Comparison of ENCODE assay signal across 13 cellular contexts in the genomic region with DNA sequence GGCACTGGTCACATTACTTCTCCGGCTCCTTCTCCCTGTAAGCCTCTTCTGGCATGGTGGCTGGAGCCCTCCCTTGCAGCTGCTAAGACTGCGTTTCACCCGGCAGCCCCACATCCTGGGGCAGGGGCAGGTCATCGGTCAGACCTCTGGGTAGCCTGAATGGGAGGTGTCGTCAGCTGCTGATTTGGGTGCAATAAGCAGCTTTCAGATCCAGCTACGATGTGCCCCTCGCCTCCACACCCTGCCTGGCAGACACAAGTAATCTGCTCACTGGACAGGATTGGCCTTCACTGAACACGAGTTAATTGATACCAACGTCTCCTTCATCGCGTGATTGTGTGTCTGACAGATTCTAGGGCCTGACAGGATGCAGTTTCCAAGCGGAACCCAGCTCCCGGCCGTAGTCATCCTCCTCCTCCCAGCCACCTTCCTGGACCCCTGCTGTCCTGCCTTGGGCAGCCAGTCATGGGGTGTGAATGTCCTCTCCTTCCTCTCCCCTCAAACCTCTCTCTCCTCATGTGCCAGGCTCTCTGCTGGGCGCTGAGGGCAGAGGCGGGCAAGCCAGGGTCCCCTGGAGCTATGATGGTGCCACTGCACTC. TPM values are rescaled to one million over a fixed set of nuclear protein-coding genes. Genes with fewer than 3 reads are reported as not detected.
DNase-seq lines count a peak whose midpoint lies in the region; ATAC-seq, FAIRE-seq and TF ChIP-seq lines count a peak whose summit lies in the region.
"Had no signal": no experiment of that assay in that cellular context is flagged by ENCODE, and none has a peak within 500 bp of the region (broad histone marks: within the 10 kb centered on the region; RNA-seq: fewer than 3 reads in every experiment).

No MANE protein-coding gene starts in this region.

- no peaks in the 10 kb centered on the region for H3K79me2 ChIP-seq in H1 (ENCODE audit: control insufficient read depth in 1 of 2, insufficient read depth in 2 of 2, low read length in 2 of 2)

- H2BK12ac ChIP-seq in H1 (ENCODE audit: low read depth, low read length): no peak overlapping the region
- H2BK12ac ChIP-seq in neuronal stem cell (ENCODE audit: low read length): no peak overlapping the region

- no peaks in the 10 kb centered on the region for H3K9me3 Mint-ChIP-seq in T-cell
- H3K9me3 Mint-ChIP-seq: IgD-negative memory B cell had no signal

- no peak overlapping the region for H4K5ac ChIP-seq in H1 (ENCODE audit: insufficient read length, low read depth, low read length)

- no peak for ATAC-seq in T-cell (replicated peaks in 1 of 4)

- peak overlapping the region; percentile 21; the same call in 1 of the 2 replicates for H3K4me3 ChIP-seq in BLaER1
- no peak overlapping the region for H3K4me3 ChIP-seq in H1 (ENCODE audit: extremely low read depth in 1 of 4, insufficient read depth in 2 of 4, low read depth in 3 of 4, low read length in 4 of 4)
- no peak overlapping the region for H3K4me3 ChIP-seq in neuronal stem cell (ENCODE audit: low read length in 2 of 2)

- no peaks in the 10 kb centered on the region for H4K20me1 ChIP-seq in BLaER1
- no peaks in the 10 kb centered on the region for H4K20me1 ChIP-seq in H1 (replicated peaks in 1 of 2; ENCODE audit: control insufficient read depth in 1 of 2, insufficient read depth in 2 of 2, low read length in 2 of 2)

- H3K4me2 ChIP-seq in BLaER1 (peak overlapping the region; percentile 90), H1 (ENCODE audit: insufficient read depth in 1 of 2, low read depth in 2 of 2, low read length in 2 of 2) (no peak overlapping the region), neuronal stem cell (ENCODE audit: insufficient read depth, low read length, poor library complexity, severe bottlenecking) (no peak overlapping the region)

- H2BK5ac ChIP-seq in H1 (ENCODE audit: low read depth, low read length): no peak overlapping the region
- H2BK5ac ChIP-seq in neuronal stem cell (ENCODE audit: low read length): no peak overlapping the region

- H3K4me1 Mint-ChIP-seq in T-cell: peaks cover 5 to 10% (median 8%) of the 10 kb centered on the region in 3 donors

- DNase-seq in HT1080 (ENCODE audit: low read depth) (peak; percentile 38), H1 (ENCODE audit: low read depth in 1 of 2, low spot score in 2 of 2) (no peak), neuronal stem cell (ENCODE audit: low spot score) (no peak), SIG-M5 treated with dmso at 0.1 percent for 504 hours (lab: John Stamatoyannopoulos, UW; ENCODE audit: unreplicated experiment) (no peak), T-cell (no peak)
- no peak for DNase-seq in activated T-cell treated with anti-CD3 and anti-CD28 coated beads, Interleukin-2, amount 50 U/mL, for 1 hour
- DNase-seq: GF-D8 had no signal

- CTCF ChIA-PET in H1 (lab: Charles Lee; ENCODE audit: partially characterized antibody): interaction anchor here (0.7 to 11.2 kb wide), 48 partner anchors 8 to 783 kb away, joined by 3 to 234 read pairs (median 7); partner anchors contain the start of genes KCNF1 and PDIA6
- CTCF ChIA-PET in T-cell (lab: Charles Lee): interaction anchor here (0.5 to 7.1 kb wide), 12 partner anchors 8 to 1386 kb away, joined by 3 to 60 read pairs (median 6); partner anchors contain the start of gene PDIA6 (in 1 of the 2)

- H3K27me3 ChIP-seq in BLaER1 (no peaks in the 10 kb centered on the region), H1 (replicated peaks in 1 of 4; ENCODE audit: control insufficient read depth in 3 of 4, extremely low read depth in 1 of 4, insufficient read depth in 3 of 4, low read length in 3 of 4) (peaks cover 0 to 7% (median 4%) of the 10 kb centered on the region in 4 experiments; a peak in 3 of 7 replicates), neuronal stem cell (ENCODE audit: control insufficient read depth in 3 of 3, insufficient read depth in 3 of 3, low read depth in 1 of 3, low read length in 3 of 3) (peaks cover 0 to 51% (median 11%) of the 10 kb centered on the region in 3 experiments)
- H3K27me3 ChIP-seq: BE2C had no signal

- no peaks in the 10 kb centered on the region for H3K23me2 ChIP-seq in H1 (ENCODE audit: low read depth, low read length)

- H2BK20ac ChIP-seq in H1 (ENCODE audit: low read length): no peak overlapping the region

- no peak overlapping the region for H2BK120ac ChIP-seq in H1 (replicated peaks; ENCODE audit: low read depth, low read length)
- H2BK120ac ChIP-seq in neuronal stem cell (ENCODE audit: low read depth, low read length): no peak overlapping the region

- no peaks in the 10 kb centered on the region for H3K36me3 Mint-ChIP-seq in T-cell
- H3K36me3 Mint-ChIP-seq: CD4-positive, alpha-beta memory T cell had no signal

- POLR2A ChIA-PET in H1 (lab: Charles Lee; ENCODE audit: partially characterized antibody) (interaction anchor here (1.2 to 1.7 kb wide), 3 partner anchors 11 to 298 kb away, joined by 4 to 6 read pairs (median 5); partner anchors contain the start of gene PDIA6), T-cell (lab: Charles Lee) (no interaction called here)

- H3K79me1 ChIP-seq in H1 (ENCODE audit: low read depth, low read length) (no peaks in the 10 kb centered on the region), neuronal stem cell (ENCODE audit: low read depth, low read length) (no peaks in the 10 kb centered on the region)

- H3K4ac ChIP-seq in H1 (replicated peaks; ENCODE audit: insufficient read length, low read depth, low read length) (no peak overlapping the region), neuronal stem cell (ENCODE audit: low read length) (no peak overlapping the region)

- H3K9ac ChIP-seq in BLaER1 (peak overlapping the region; percentile 59; the same call in 1 of the 2 replicates), H1 (replicated peaks in 1 of 4; ENCODE audit: extremely low read depth in 1 of 4, low read depth in 3 of 4, low read length in 3 of 4) (no peak overlapping the region), neuronal stem cell (ENCODE audit: low read depth, low read length, poor library complexity) (no peak overlapping the region)

- no peak for FAIRE-seq in H1 (lab: Jason Lieb, UNC)
- FAIRE-seq: A204.1 had no signal

- H2AK5ac ChIP-seq in H1 (ENCODE audit: low read depth, low read length) (no peak overlapping the region), neuronal stem cell (ENCODE audit: low read depth, low read length) (peak overlapping the region; percentile 73)

- H3K4me1 ChIP-seq in BLaER1 (peaks cover 95% of the 10 kb centered on the region), H1 (replicated peaks in 1 of 4; ENCODE audit: control insufficient read depth in 3 of 4, insufficient read depth in 4 of 4, low read length in 3 of 4) (peaks cover 0 to 7% (median 4%) of the 10 kb centered on the region in 4 experiments; a peak in 5 of 7 replicates), neuronal stem cell (ENCODE audit: control insufficient read depth in 2 of 2, insufficient read depth in 1 of 2, low read depth in 1 of 2, low read length in 2 of 2) (peaks cover 2 to 25% of the 10 kb centered on the region in 2 donors)
- H3K4me1 ChIP-seq: BE2C had no signal

- H3K27ac ChIP-seq in BLaER1 (peak overlapping the region; percentile 80), H1 (ENCODE audit: low read depth, low read length) (no peak overlapping the region), neuronal stem cell (replicated peaks; ENCODE audit: low read length) (no peak overlapping the region)
- H3K27ac ChIP-seq: HL-60 had no signal

- no peak overlapping the region for H4K8ac ChIP-seq in H1 (ENCODE audit: extremely low read depth, insufficient read depth, low read length)
- H4K8ac ChIP-seq in neuronal stem cell (ENCODE audit: low read depth, low read length): no peak overlapping the region

- peaks cover 4 to 26% of the 10 kb centered on the region in 2 donors for H3K27me3 Mint-ChIP-seq in T-cell

- H3K36me3 ChIP-seq in BLaER1 (no peaks in the 10 kb centered on the region), H1 (ENCODE audit: control insufficient read depth in 2 of 4, insufficient read depth in 4 of 4, low read length in 3 of 4) (no peaks in the 10 kb centered on the region), neuronal stem cell (replicated peaks in 1 of 2; ENCODE audit: control insufficient read depth in 2 of 2, insufficient read depth in 2 of 2, low read length in 2 of 2) (no peaks in the 10 kb centered on the region)
- H3K36me3 ChIP-seq: BE2C had no signal

- no peak for TF ChIP-seq RAD21 in H1 (IDR thresholded peaks at IDR 0.05 in 1 of 2, conservative IDR thresholded peaks at IDR 0.05 in 1 of 2; ENCODE audit: low read depth in 2 of 2, low read length in 2 of 2)

- H3K14ac ChIP-seq in H1 (ENCODE audit: insufficient read length) (no peak overlapping the region), neuronal stem cell (ENCODE audit: low read length) (peak overlapping the region; percentile 14)

- H3K9me3 ChIP-seq in BLaER1 (peaks cover 5% of the 10 kb centered on the region; the same call in 1 of the 2 replicates), H1 (ENCODE audit: insufficient read depth in 2 of 2, low read depth in 1 of 2, low read length in 1 of 2) (no peaks in the 10 kb centered on the region), neuronal stem cell (replicated peaks in 1 of 2; ENCODE audit: control insufficient read depth in 2 of 2, insufficient read depth in 1 of 2, low read depth in 1 of 2, low read length in 2 of 2) (no peaks in the 10 kb centered on the region)
- H3K9me3 ChIP-seq: BE2C had no signal

- 87% methylated on average over 16 of the region's 16 CpGs; no CpG with 5 or more reads in 1 of the 2 experiments for WGBS in H1 (ENCODE audit: extremely low coverage in 1 of 2, insufficient coverage in 1 of 2, insufficient read length in 1 of 2, insufficient replicate concordance in 2 of 2, low coverage in 1 of 2, low lambda C conversion rate in 2 of 2, missing lambda C conversion rate in 1 of 2), 2 experiments
- WGBS in neuronal stem cell (ENCODE audit: extremely low coverage in 2 of 2, insufficient read length in 2 of 2, insufficient replicate concordance in 1 of 2), 2 donors: no CpG with 5 or more reads among the region's 16 CpGs

- H4K91ac ChIP-seq in H1 (replicated peaks; ENCODE audit: insufficient read length, low read length): peak overlapping the region; percentile 2
- no peak overlapping the region for H4K91ac ChIP-seq in neuronal stem cell (ENCODE audit: low read depth, low read length, poor library complexity)

- TF ChIP-seq EP300 in H1 (IDR thresholded peaks at IDR 0.05; ENCODE audit: borderline replicate concordance in 1 of 2, low read depth in 2 of 2, low read length in 2 of 2): no peak

- H3K18ac ChIP-seq in H1 (ENCODE audit: extremely low read depth, low read length) (no peak overlapping the region), neuronal stem cell (ENCODE audit: low read length) (no peak overlapping the region)

- peak overlapping the region; percentile 25 for H2BK15ac ChIP-seq in H1 (ENCODE audit: low read length)
- H2BK15ac ChIP-seq in neuronal stem cell (ENCODE audit: low read length): peak overlapping the region; percentile 39

- no peak overlapping the region for H3K23ac ChIP-seq in H1 (ENCODE audit: insufficient read length)
- no peak overlapping the region for H3K23ac ChIP-seq in neuronal stem cell (ENCODE audit: low read depth, low read length, poor library complexity)

- TF ChIP-seq CTCF in H1 (IDR thresholded peaks at IDR 0.05; ENCODE audit: control extremely low read depth in 1 of 3, insufficient read depth in 1 of 3, low read depth in 1 of 3, low read length in 3 of 3): no peak

- H2AFZ ChIP-seq in H1 (ENCODE audit: low read length) (no peak overlapping the region), neuronal stem cell (ENCODE audit: low read length) (peak overlapping the region; percentile 77)

- TF ChIP-seq POLR2A in H1 (IDR thresholded peaks at IDR 0.05; ENCODE audit: control extremely low read depth in 1 of 2, low read depth in 2 of 2, low read length in 2 of 2): no peak

- H3K4me3 Mint-ChIP-seq in T-cell: no peak overlapping the region

- no peak overlapping the region for H3K27ac Mint-ChIP-seq in T-cell

- H3K56ac ChIP-seq in H1 (replicated peaks; ENCODE audit: insufficient read length, low read depth, low read length): no peak overlapping the region

RNA-seq across cellular contexts. Expression of gene PDIA6, which starts 18.9 kb away (rescaled TPM):
- 262 and 287 TPM in 2 replicates for total RNA-seq in HT1080 (2014; rRNA removed; shearing (Covaris generic))
- 364 and 382 TPM in 2 replicates for polyA plus RNA-seq in HT1080 (2015; cell fraction: cytosol; rRNA removed)
- 403 and 466 TPM in 2 replicates for polyA plus RNA-seq in HT1080 (2015; cell fraction: nucleus; rRNA removed)
- 383 and 384 TPM in 2 replicates for total RNA-seq in H1 (2021; fragmentation: NEBNext Ultra II Directional; extraction: Animal tissue kit (Norgen Biotek cat#: 25700))
- 140 and 181 TPM in 2 replicates for polyA plus RNA-seq in H1 (2011; rRNA removed)
- 288 TPM for polyA plus RNA-seq in H1 (2011; cell fraction: cytosol; rRNA removed)
- 82.8 TPM for polyA plus RNA-seq in H1 (2011; cell fraction: nucleus; rRNA removed)
- 288 to 306 TPM (median 300 TPM) in 4 replicates for polyA plus RNA-seq in H1 (2012, experiment 1 of 2)
- polyA plus RNA-seq in H1 (2012, experiment 2 of 2): 64.6 TPM
- 508 TPM for polyA plus RNA-seq in H1 (2013, experiment 1 of 2)
- polyA plus RNA-seq in H1 (2013, experiment 2 of 2): 560 TPM
- polyA minus RNA-seq in H1 (2011; rRNA and poly(A)+ RNA removed): 136 and 139 TPM in 2 replicates
- polyA minus RNA-seq in H1 (2011; cell fraction: cytosol; rRNA and poly(A)+ RNA removed): 120 TPM
- polyA minus RNA-seq in H1 (2011; cell fraction: nucleus; rRNA and poly(A)+ RNA removed): 54.6 TPM
- polyA plus RNA-seq in neuronal stem cell (2013, experiment 1 of 2): 174 TPM
- polyA plus RNA-seq in neuronal stem cell (2013, experiment 2 of 2): 169 TPM
- 10 to 100 TPM; 32.6 to 72.3 (median 50.9) TPM for total RNA-seq in T-cell
